ENCODE assay signal across 20 cellular contexts in the genomic region with DNA sequence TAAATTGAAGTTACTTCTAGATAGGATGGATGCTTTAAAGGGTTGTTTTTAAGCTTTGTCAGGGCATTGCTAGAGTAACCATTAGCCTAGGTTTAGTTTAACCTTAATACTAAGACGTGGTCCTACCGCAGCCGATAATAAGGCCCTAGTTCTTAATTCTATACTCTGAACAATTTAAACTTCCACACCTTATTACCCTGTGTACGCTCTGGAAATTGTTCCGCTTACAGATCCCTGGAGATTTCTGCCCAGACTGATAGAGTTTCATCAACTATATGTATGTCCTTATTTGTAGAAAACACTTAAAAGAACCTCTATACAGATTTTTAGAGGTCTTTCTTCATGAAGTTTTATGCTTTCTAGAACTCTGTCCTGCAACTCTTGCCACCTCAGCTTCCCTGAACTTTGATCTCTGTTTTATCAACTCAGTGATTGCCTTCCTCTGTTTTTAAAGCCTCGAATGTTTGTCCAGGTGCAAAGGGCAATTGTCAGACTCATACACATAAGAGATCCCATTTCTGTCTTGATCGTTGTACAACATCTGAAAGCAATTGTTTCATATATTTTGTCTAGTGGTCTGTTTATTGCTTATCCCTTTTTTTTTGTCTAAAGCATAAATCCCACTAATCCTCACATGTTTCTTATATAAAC.
DNase-seq lines count a peak whose midpoint lies in the region; ATAC-seq and TF ChIP-seq lines count a peak whose summit lies in the region.
"Had no signal": no experiment of that assay in that cellular context is flagged by ENCODE, and none has a peak within 500 bp of the region (broad histone marks: within the 10 kb centered on the region; RNA-seq: fewer than 3 reads in every experiment).

No MANE protein-coding gene starts in this region.

- H3K9me3 ChIP-seq in colonic mucosa (no peaks in the 10 kb centered on the region), mucosa of descending colon (no peaks in the 10 kb centered on the region), breast epithelium (peaks cover 0 to 14% of the 10 kb centered on the region in 2 donors)
- H3K9me3 ChIP-seq: Peyer's patch had no signal

- TF ChIP-seq CTCF in colonic mucosa (IDR thresholded peaks at IDR 0.05) = no peak
- no peak for TF ChIP-seq CTCF in mucosa of descending colon (IDR thresholded peaks at IDR 0.05)
- no peak for TF ChIP-seq CTCF in mesothelial cell of epicardium (IDR thresholded peaks at IDR 0.05; ENCODE audit: unreplicated experiment)
- TF ChIP-seq CTCF in breast epithelium (IDR thresholded peaks at IDR 0.05) = no peak

- H3K27ac ChIP-seq in colonic mucosa (peak overlapping the region; percentile 45), breast epithelium (no peak overlapping the region)
- H3K27ac ChIP-seq: BLaER1, Peyer's patch, SK-N-MC had no signal

- no peak for TF ChIP-seq POLR2A in breast epithelium (IDR thresholded peaks at IDR 0.05)

- intact Hi-C loops in colonic mucosa (cut with DNase I) = no loop called here
- intact Hi-C loops in mucosa of descending colon (cut with DNase I, micrococcal nuclease) = no loop called here
- intact Hi-C loops in breast epithelium (cut with DNase I; ENCODE audit: low total_unique reads) = no loop called here

- peak; percentile 99 for ATAC-seq in mucosa of descending colon

- no peaks in the 10 kb centered on the region for H3K27me3 ChIP-seq in colonic mucosa
- no peaks in the 10 kb centered on the region for H3K27me3 ChIP-seq in breast epithelium
- H3K27me3 ChIP-seq: BLaER1, Peyer's patch had no signal

- no peak overlapping the region for H3K27ac Mint-ChIP-seq in mesothelial cell of epicardium
- H3K27ac Mint-ChIP-seq: CD4-positive, alpha-beta memory T cell; HFFc6 had no signal

- no peak overlapping the region for H3K9ac ChIP-seq in colonic mucosa (ENCODE audit: low read depth in 2 of 2, low read length in 2 of 2)
- H3K9ac ChIP-seq: BLaER1 had no signal

- no peak overlapping the region for H3K4me3 Mint-ChIP-seq in mesothelial cell of epicardium
- H3K4me3 Mint-ChIP-seq: CD4-positive, alpha-beta memory T cell; HFFc6 had no signal

- H3K4me3 ChIP-seq in colonic mucosa = no peak overlapping the region
- no peak overlapping the region for H3K4me3 ChIP-seq in mucosa of descending colon
- H3K4me3 ChIP-seq in breast epithelium = no peak overlapping the region
- H3K4me3 ChIP-seq: BLaER1, Peyer's patch, SK-N-MC had no signal

- H3K27me3 Mint-ChIP-seq in mesothelial cell of epicardium (ENCODE audit: low read depth) = peaks cover 13% of the 10 kb centered on the region
- H3K27me3 Mint-ChIP-seq: CD4-positive, alpha-beta memory T cell had no signal

- peak; percentile 12 for DNase-seq in COLO668 (lab: John Stamatoyannopoulos, UW; ENCODE audit: unreplicated experiment)
- DNase-seq in LoVo (ENCODE audit: low spot score) = peak; percentile 0
- DNase-seq in colonic mucosa = peak; percentile 60
- peak in 1 of 3 donors; percentile 37 for DNase-seq in mucosa of descending colon
- DNase-seq in mesothelial cell of epicardium (ENCODE audit: low spot score in 2 of 2, unreplicated experiment in 2 of 2) = no peak
- no peak for DNase-seq in stimulated activated CD4-positive, alpha-beta T cell treated with anti-CD3 and anti-CD28 coated beads, Interleukin-2, amount 100 ng/mL, for 24 hours
- no peak for DNase-seq in breast epithelium (ENCODE audit: low spot score in 2 of 2)
- no peak for DNase-seq in activated CD4-positive, alpha-beta T cell treated with anti-CD3 and anti-CD28 coated beads for 4 hours
- DNase-seq: CD4-positive, alpha-beta memory T cell; DND-41; H7; HFFc6; IMR-90; NCI-H1092; NCI-H1694 treated with DMSO at 0.1 percent for 48 hours; NCI-H2107; NCI-H524 had no signal

- H3K9me3 Mint-ChIP-seq in mesothelial cell of epicardium = peaks cover 14% of the 10 kb centered on the region

- H3K4me1 ChIP-seq in colonic mucosa = no peaks in the 10 kb centered on the region
- H3K4me1 ChIP-seq in mucosa of descending colon (ENCODE audit: low read depth) = no peaks in the 10 kb centered on the region
- no peaks in the 10 kb centered on the region for H3K4me1 ChIP-seq in breast epithelium
- H3K4me1 ChIP-seq: BLaER1, Peyer's patch had no signal

- H3K4me1 Mint-ChIP-seq in mesothelial cell of epicardium = no peaks in the 10 kb centered on the region
- H3K4me1 Mint-ChIP-seq: CD4-positive, alpha-beta memory T cell had no signal

- H3K36me3 ChIP-seq in colonic mucosa = no peaks in the 10 kb centered on the region
- H3K36me3 ChIP-seq in mucosa of descending colon (ENCODE audit: low read depth) = no peaks in the 10 kb centered on the region
- no peaks in the 10 kb centered on the region for H3K36me3 ChIP-seq in breast epithelium
- H3K36me3 ChIP-seq: BLaER1, Peyer's patch had no signal

- H3K36me3 Mint-ChIP-seq in mesothelial cell of epicardium = no peaks in the 10 kb centered on the region
- H3K36me3 Mint-ChIP-seq: CD4-positive, alpha-beta memory T cell had no signal

Comparison
In these comparisons a context has a peak if more than half of its experiments do, and no peak if none do; other contexts are left out.
1. DNase-seq: peak in COLO668 (single experiment), LoVo (single experiment) and colonic mucosa (single experiment); none in mesothelial cell of epicardium (0 of 2), stimulated activated CD4-positive, alpha-beta T cell treated with anti-CD3 and anti-CD28 coated beads, Interleukin-2, amount 100 ng/mL, for 24 hours (0 of 2), breast epithelium (0 of 2) and activated CD4-positive, alpha-beta T cell treated with anti-CD3 and anti-CD28 coated beads for 4 hours (0 of 2).